In genomic region chr2:160425794-160426193, GRCh38 we compare ENCODE assay signal across 19 cellular contexts.
DNase-seq lines count a peak whose midpoint lies in the region; ATAC-seq and TF ChIP-seq lines count a peak whose summit lies in the region.
"Had no signal": no experiment of that assay in that cellular context is flagged by ENCODE, and none has a peak within 500 bp of the region (broad histone marks: within the 10 kb centered on the region; RNA-seq: fewer than 3 reads in every experiment).

No MANE protein-coding gene starts in this region.

- H3K14ac ChIP-seq in mesenchymal stem cell (ENCODE audit: low read length in 2 of 2) = no peak overlapping the region

- no TSS peak for BruUV-seq in mammary epithelial cell (replicated peaks; lab: Mats Ljungman, UMichigan)

- no peak overlapping the region for H2BK120ac ChIP-seq in mesenchymal stem cell (ENCODE audit: low read depth, low read length)

- H3K36me3 ChIP-seq in breast epithelium (no peaks in the 10 kb centered on the region), mammary epithelial cell (ENCODE audit: insufficient read depth, low read length) (no peaks in the 10 kb centered on the region), adipocyte (ENCODE audit: control insufficient read depth, insufficient read depth, low read length, severe bottlenecking) (peaks cover 11% of the 10 kb centered on the region), mesenchymal stem cell (ENCODE audit: control insufficient read depth in 1 of 2, insufficient read depth in 2 of 2, low read depth in 1 of 2, low read length in 2 of 2) (peaks cover 4 to 23% of the 10 kb centered on the region in 2 experiments), transverse colon (no peaks in the 10 kb centered on the region)
- H3K36me3 ChIP-seq: neutrophil had no signal

- H3K23ac ChIP-seq in mesenchymal stem cell (ENCODE audit: low read length in 2 of 2) = no peak overlapping the region

- H2BK12ac ChIP-seq in mesenchymal stem cell (ENCODE audit: low read length in 2 of 2) = no peak overlapping the region

- no peak overlapping the region for H2BK15ac ChIP-seq in mesenchymal stem cell (ENCODE audit: low read depth, poor library complexity, severe bottlenecking)

- CTCF ChIA-PET in mammary epithelial cell (lab: Charles Lee; ENCODE audit: low non-redundant PET) = no interaction called here

- DNase-seq in breast epithelium (ENCODE audit: low spot score in 2 of 2) (no peak), mammary epithelial cell (no peak), adipocyte (ENCODE audit: low read depth) (no peak), mesenchymal stem cell (peak; percentile 57), transverse colon (no peak), GF-D8 (lab: John Stamatoyannopoulos, UW) (no peak), NCI-H526 treated with DMSO at 0.1 percent for 48 hours (lab: John Stamatoyannopoulos, UW) (no peak)
- DNase-seq in stimulated activated naive B cell treated with anti-CD40 and anti-IgM and Interleukin-4, amounts not matched to agents 10 μg/mL and 1 μg/mL and 100 μg/mL, for 72 hours = no peak
- DNase-seq: activated CD4-positive, alpha-beta memory T cell treated with anti-CD3 and anti-CD28 coated beads, Interleukin-2, amount 10 ng/mL, durations not matched to agents 7 days and 5 days; activated naive CD4-positive, alpha-beta T cell treated with anti-CD3 and anti-CD28 coated beads, Interleukin-2, amount 10 ng/mL, durations not matched to agents 7 days and 5 days; hippocampal formation; NCI-H2029; NCI-H82; RPMI8226 had no signal

- H3K4me3 ChIP-seq in breast epithelium (no peak overlapping the region), mammary epithelial cell (replicated peaks in 1 of 3; ENCODE audit: insufficient read depth in 1 of 3, low read depth in 2 of 3, low read length in 3 of 3) (no peak overlapping the region), adipocyte (ENCODE audit: low read length) (peak overlapping the region; percentile 20), mesenchymal stem cell (ENCODE audit: insufficient read depth in 1 of 2, low read depth in 1 of 2, low read length in 2 of 2) (no peak overlapping the region), transverse colon (no peak overlapping the region)
- H3K4me3 ChIP-seq: tibial nerve had no signal

- H3K27ac ChIP-seq in breast epithelium (peak overlapping the region; percentile 18 to 40), mammary epithelial cell (ENCODE audit: insufficient read depth, low read depth, low read length) (no peak overlapping the region), mesenchymal stem cell (ENCODE audit: low read length, poor library complexity, severe bottlenecking) (no peak overlapping the region), transverse colon (peak overlapping the region; percentile 19 to 79 (median 38))
- H3K27ac ChIP-seq: HL-60, neutrophil had no signal

- H2AFZ ChIP-seq in mammary epithelial cell (ENCODE audit: low read depth, low read length) = no peak overlapping the region
- H2AFZ ChIP-seq in mesenchymal stem cell (ENCODE audit: low read depth, low read length) = no peak overlapping the region

- H2BK5ac ChIP-seq in mesenchymal stem cell (ENCODE audit: low read depth, low read length, poor library complexity, severe bottlenecking) = no peak overlapping the region

- H4K8ac ChIP-seq in mesenchymal stem cell (ENCODE audit: low read length) = no peak overlapping the region

- H3K79me1 ChIP-seq in mesenchymal stem cell (replicated peaks; ENCODE audit: low read length, poor library complexity, severe bottlenecking) = peaks cover 22% of the 10 kb centered on the region

- no peak for TF ChIP-seq POLR2A in breast epithelium (IDR thresholded peaks at IDR 0.05)
- no peak for TF ChIP-seq POLR2A in transverse colon (IDR thresholded peaks at IDR 0.05)

- WGBS in mammary epithelial cell (ENCODE audit: low coverage, missing lambda C conversion rate) = 82% methylated on average over 3 of the region's 3 CpGs
- 96% methylated on average over 3 of the region's 3 CpGs for WGBS in mesenchymal stem cell
- WGBS in transverse colon (ENCODE audit: low coverage in 1 of 2), 2 donors = 71 to 74% methylated on average over 3 of the region's 3 CpGs

- H4K91ac ChIP-seq in mesenchymal stem cell (ENCODE audit: low read length) = no peak overlapping the region

- H3K4ac ChIP-seq in mesenchymal stem cell (ENCODE audit: low read depth in 1 of 2, low read length in 2 of 2) = no peak overlapping the region

- H3K27me3 ChIP-seq in breast epithelium (no peaks in the 10 kb centered on the region), mammary epithelial cell (ENCODE audit: insufficient read depth, low read length) (no peaks in the 10 kb centered on the region), adipocyte (replicated peaks; ENCODE audit: control insufficient read depth, insufficient read depth, low read length) (no peaks in the 10 kb centered on the region), mesenchymal stem cell (ENCODE audit: control insufficient read depth in 1 of 2, insufficient read depth in 1 of 2, low read length in 2 of 2) (no peaks in the 10 kb centered on the region), transverse colon (peaks cover 36% of the 10 kb centered on the region)
- H3K27me3 ChIP-seq: neutrophil, tibial nerve had no signal

- no peaks in the 10 kb centered on the region for H3K9me3 Mint-ChIP-seq in stimulated activated naive B cell treated with anti-CD40 and anti-IgM and Interleukin-4, amounts not matched to agents 10 μg/mL and 1 μg/mL and 100 μg/mL, for 72 hours

- TF ChIP-seq EP300 in transverse colon (IDR thresholded peaks at IDR 0.05; ENCODE audit: low read depth) = no peak

- H3K4me2 ChIP-seq in mammary epithelial cell (ENCODE audit: insufficient read depth, low read depth, low read length) = no peak overlapping the region
- no peak overlapping the region for H3K4me2 ChIP-seq in mesenchymal stem cell (ENCODE audit: low read length, poor library complexity, severe bottlenecking)

- peaks cover 0 to 3% of the 10 kb centered on the region in 2 donors for H3K9me3 ChIP-seq in breast epithelium
- H3K9me3 ChIP-seq in mammary epithelial cell (replicated peaks; ENCODE audit: insufficient read depth, low read length) = no peaks in the 10 kb centered on the region
- peaks cover 7% of the 10 kb centered on the region for H3K9me3 ChIP-seq in adipocyte (ENCODE audit: control insufficient read depth, low read length)
- peaks cover 10% of the 10 kb centered on the region for H3K9me3 ChIP-seq in mesenchymal stem cell (ENCODE audit: control insufficient read depth, low read length)
- H3K9me3 ChIP-seq in transverse colon = peaks cover 4 to 5% of the 10 kb centered on the region in 2 donors
- H3K9me3 ChIP-seq: neutrophil had no signal

- H3K4me3 Mint-ChIP-seq in stimulated activated naive B cell treated with anti-CD40 and anti-IgM and Interleukin-4, amounts not matched to agents 10 μg/mL and 1 μg/mL and 100 μg/mL, for 72 hours = no peak overlapping the region
- H3K4me3 Mint-ChIP-seq: activated CD4-positive, alpha-beta memory T cell treated with anti-CD3 and anti-CD28 coated beads, Interleukin-2, amount 10 ng/mL, durations not matched to agents 7 days and 5 days; activated naive CD4-positive, alpha-beta T cell treated with anti-CD3 and anti-CD28 coated beads, Interleukin-2, amount 10 ng/mL, durations not matched to agents 7 days and 5 days; B cell had no signal

- intact Hi-C loops in breast epithelium (cut with DNase I; ENCODE audit: low total_unique reads) = loop anchor here (10.0 kb wide), 1 partner anchor 1609 kb away; no protein-coding TSS in a partner anchor
- intact Hi-C loops in mammary epithelial cell (cut with micrococcal nuclease) = no loop called here
- intact Hi-C loops in transverse colon (cut with DNase I; ENCODE audit: low total_unique reads) = loop anchor here (10.0 kb wide), 1 partner anchor 49 kb away; no protein-coding TSS in a partner anchor

- H3K18ac ChIP-seq in mesenchymal stem cell (ENCODE audit: low read depth in 1 of 2, low read length in 2 of 2) = peak overlapping the region in 1 of 2 experiments; percentile 28

- H3K9ac ChIP-seq in mammary epithelial cell (ENCODE audit: insufficient read depth, low read length) (no peak overlapping the region), adipocyte (ENCODE audit: low read length) (peak overlapping the region; percentile 3), mesenchymal stem cell (ENCODE audit: low read length) (peak overlapping the region; percentile 89)

- ATAC-seq in stimulated activated naive B cell treated with anti-CD40 and anti-IgM and Interleukin-4, amounts not matched to agents 10 μg/mL and 1 μg/mL and 100 μg/mL, for 72 hours (replicated peaks) = no peak
- ATAC-seq: HCT116 had no signal

- H3K4me1 ChIP-seq in breast epithelium = peaks cover 0 to 5% of the 10 kb centered on the region in 2 donors
- H3K4me1 ChIP-seq in mammary epithelial cell (ENCODE audit: insufficient read depth, low read length) = peaks cover 15% of the 10 kb centered on the region
- peaks cover 56% of the 10 kb centered on the region for H3K4me1 ChIP-seq in adipocyte (ENCODE audit: control insufficient read depth, insufficient read depth, low read length)
- peaks cover 1% of the 10 kb centered on the region for H3K4me1 ChIP-seq in mesenchymal stem cell (ENCODE audit: control insufficient read depth, insufficient read depth, low read depth, low read length)
- H3K4me1 ChIP-seq in transverse colon = peaks cover 0 to 37% (median 8%) of the 10 kb centered on the region in 4 donors

- H3K79me2 ChIP-seq in mammary epithelial cell (ENCODE audit: insufficient read depth, low read length) = peaks cover 32% of the 10 kb centered on the region

- in situ Hi-C loops in mammary epithelial cell (cut with MboI; ENCODE audit: low sequenced_read_pairs in 2 of 2) = no loop called here
- in situ Hi-C loops in transverse colon (cut with MboI; ENCODE audit: low pct_ligation_motif_present in 1 of 4, low pct_unique_long_range_greater_than_20kb in 1 of 4, low sequenced_read_pairs in 3 of 4) = no loop called here

- H3K4me1 Mint-ChIP-seq in stimulated activated naive B cell treated with anti-CD40 and anti-IgM and Interleukin-4, amounts not matched to agents 10 μg/mL and 1 μg/mL and 100 μg/mL, for 72 hours = peaks cover 17 to 19% of the 10 kb centered on the region in 2 donors

- H4K20me1 ChIP-seq in mammary epithelial cell (ENCODE audit: insufficient read depth, low read length) = no peaks in the 10 kb centered on the region

- TF ChIP-seq CTCF in breast epithelium (IDR thresholded peaks at IDR 0.05) (no peak), mammary epithelial cell (conservative IDR thresholded peaks at IDR 0.05 in 1 of 2, IDR thresholded peaks at IDR 0.05 in 1 of 2; ENCODE audit: extremely low read depth in 1 of 2, insufficient read depth in 1 of 2, low read depth in 1 of 2, low read length in 2 of 2) (no peak), transverse colon (IDR thresholded peaks at IDR 0.05) (no peak)

- no peak overlapping the region for H3K27ac Mint-ChIP-seq in stimulated activated naive B cell treated with anti-CD40 and anti-IgM and Interleukin-4, amounts not matched to agents 10 μg/mL and 1 μg/mL and 100 μg/mL, for 72 hours
- H3K27ac Mint-ChIP-seq: activated CD4-positive, alpha-beta memory T cell treated with anti-CD3 and anti-CD28 coated beads, Interleukin-2, amount 10 ng/mL, durations not matched to agents 7 days and 5 days; activated naive CD4-positive, alpha-beta T cell treated with anti-CD3 and anti-CD28 coated beads, Interleukin-2, amount 10 ng/mL, durations not matched to agents 7 days and 5 days had no signal

- peaks cover 6 to 7% of the 10 kb centered on the region in 2 donors for H3K27me3 Mint-ChIP-seq in stimulated activated naive B cell treated with anti-CD40 and anti-IgM and Interleukin-4, amounts not matched to agents 10 μg/mL and 1 μg/mL and 100 μg/mL, for 72 hours
- H3K27me3 Mint-ChIP-seq: activated naive CD4-positive, alpha-beta T cell treated with anti-CD3 and anti-CD28 coated beads, Interleukin-2, amount 10 ng/mL, durations not matched to agents 7 days and 5 days had no signal

- no peaks in the 10 kb centered on the region for H3K36me3 Mint-ChIP-seq in stimulated activated naive B cell treated with anti-CD40 and anti-IgM and Interleukin-4, amounts not matched to agents 10 μg/mL and 1 μg/mL and 100 μg/mL, for 72 hours

- dilution Hi-C loops in mammary epithelial cell (cut with HindIII; ENCODE audit: low sequenced_read_pairs) = no loop called here

- no peak overlapping the region for H2AK5ac ChIP-seq in mesenchymal stem cell (ENCODE audit: low read length, severe bottlenecking)

Comparison
In these comparisons a context has a peak if more than half of its experiments do, and no peak if none do; other contexts are left out.
1. H3K27ac ChIP-seq: peak in breast epithelium (2 of 2) and transverse colon (4 of 4); none in mammary epithelial cell (single experiment) and mesenchymal stem cell (single experiment).